Comparison of ENCODE assay signal across 8 cellular contexts in genomic region chr2:159903404-159904126, GRCh38. TPM values are rescaled to one million over a fixed set of nuclear protein-coding genes. Genes with fewer than 3 reads are reported as not detected.
DNase-seq lines count a peak whose midpoint lies in the region; ATAC-seq and TF ChIP-seq lines count a peak whose summit lies in the region.

No MANE protein-coding gene starts in this region.

- in situ Hi-C loops in transverse colon (cut with MboI; ENCODE audit: low pct_ligation_motif_present in 1 of 4, low pct_unique_long_range_greater_than_20kb in 1 of 4, low sequenced_read_pairs in 3 of 4) = no loop called here

- DNase-seq in AG09309 (ENCODE audit: low read depth) = no peak
- peak; percentile 50 to 55 for DNase-seq in activated CD4-positive, alpha-beta T cell treated with anti-CD3 and anti-CD28 coated beads, Interleukin-2, amount 50 U/mL, for 4 hours
- no peak for DNase-seq in omental fat pad (ENCODE audit: low spot score)
- peak; percentile 61 for DNase-seq in transverse colon
- DNase-seq in superior temporal gyrus (ENCODE audit: extremely low spot score) = no peak

- TF ChIP-seq POLR2A in GM19099 (IDR thresholded peaks at IDR 0.05; ENCODE audit: extremely low read depth, insufficient read length, low read depth) (peak; percentile 59), transverse colon (IDR thresholded peaks at IDR 0.05) (peak; percentile 44)

- H3K4me3 ChIP-seq in AG09309 (ENCODE audit: control insufficient read depth, low read depth, low read length) (peak overlapping the region; percentile 32), esophagus (ENCODE audit: low read depth in 1 of 2, low read length in 2 of 2) (peak overlapping the region; percentile 53 to 58), transverse colon (peak overlapping the region; percentile 13 to 69 (median 51))

- WGBS in esophagus, 2 donors = 19 to 23% methylated on average over 17 of the region's 17 CpGs
- 13 to 25% methylated on average over 6 to 17 of the region's 17 CpGs for WGBS in transverse colon (ENCODE audit: low coverage in 1 of 2), 2 donors

- H3K36me3 ChIP-seq in esophagus (ENCODE audit: control insufficient read depth in 2 of 2, insufficient read depth in 2 of 2, low read length in 1 of 2) = peaks cover 0 to 1% of the 10 kb centered on the region in 2 donors
- H3K36me3 ChIP-seq in transverse colon = no peaks in the 10 kb centered on the region

- H3K27ac ChIP-seq in esophagus (ENCODE audit: low read depth in 2 of 2, low read length in 1 of 2) (peak overlapping the region; percentile 10 to 75), transverse colon (peak overlapping the region; percentile 71 to 85 (median 80))

- H3K4me1 ChIP-seq in esophagus (ENCODE audit: control insufficient read depth in 2 of 2, insufficient read depth in 2 of 2, low read length in 1 of 2) = peaks cover 2 to 7% of the 10 kb centered on the region in 2 donors
- H3K4me1 ChIP-seq in transverse colon = peaks cover 0 to 40% (median 15%) of the 10 kb centered on the region in 4 donors

- H3K27me3 ChIP-seq in esophagus (ENCODE audit: control insufficient read depth in 1 of 2, insufficient read depth in 2 of 2, low read length in 2 of 2) (no peaks in the 10 kb centered on the region), transverse colon (no peaks in the 10 kb centered on the region)

- TF ChIP-seq CTCF in AG09309 (IDR thresholded peaks at IDR 0.05; ENCODE audit: control insufficient read depth, insufficient read depth, low read depth, low read length, missing control alignments) (no peak), omental fat pad (IDR thresholded peaks at IDR 0.05) (no peak), transverse colon (IDR thresholded peaks at IDR 0.05) (no peak)

- intact Hi-C loops in transverse colon (cut with DNase I; ENCODE audit: low total_unique reads) = no loop called here

- no peaks in the 10 kb centered on the region for H3K9me3 ChIP-seq in esophagus (ENCODE audit: control insufficient read depth in 2 of 2, insufficient read depth in 1 of 2, low read depth in 1 of 2, low read length in 1 of 2)
- no peaks in the 10 kb centered on the region for H3K9me3 ChIP-seq in transverse colon

- ATAC-seq in HG03558 (IDR thresholded peaks at IDR 0.05; ENCODE audit: extremely low read depth, unreplicated experiment) (peak; percentile 16), omental fat pad (ENCODE audit: low FRiP score) (peak; percentile 55)

- no peak for TF ChIP-seq EP300 in transverse colon (IDR thresholded peaks at IDR 0.05; ENCODE audit: low read depth)

RNA-seq across cellular contexts. Expression of gene LY75, which starts 1.0 kb away (rescaled TPM):
- polyA plus RNA-seq in esophagus = 1 to 10 TPM; 1.9 to 2.1 TPM
- total RNA-seq in omental fat pad (1 to 10 TPM; 1.6 to 9.4 (median 4.0) TPM), transverse colon (10 to 100 TPM; 15.3 to 44.2 (median 37.2) TPM)

Comparison
In these comparisons a context has a peak if more than half of its experiments do, and no peak if none do; other contexts are left out.
1. DNase-seq: peak in activated CD4-positive, alpha-beta T cell treated with anti-CD3 and anti-CD28 coated beads, Interleukin-2, amount 50 U/mL, for 4 hours (2 of 2) and transverse colon (single experiment); none in AG09309 (single experiment), omental fat pad (single experiment) and superior temporal gyrus (single experiment).
2. Peak in every context shown above with its lines, with median percentiles within 50 percentile points of each other: H3K4me3 ChIP-seq.